Comparison of ENCODE assay signal across 8 cellular contexts in the genomic region with DNA sequence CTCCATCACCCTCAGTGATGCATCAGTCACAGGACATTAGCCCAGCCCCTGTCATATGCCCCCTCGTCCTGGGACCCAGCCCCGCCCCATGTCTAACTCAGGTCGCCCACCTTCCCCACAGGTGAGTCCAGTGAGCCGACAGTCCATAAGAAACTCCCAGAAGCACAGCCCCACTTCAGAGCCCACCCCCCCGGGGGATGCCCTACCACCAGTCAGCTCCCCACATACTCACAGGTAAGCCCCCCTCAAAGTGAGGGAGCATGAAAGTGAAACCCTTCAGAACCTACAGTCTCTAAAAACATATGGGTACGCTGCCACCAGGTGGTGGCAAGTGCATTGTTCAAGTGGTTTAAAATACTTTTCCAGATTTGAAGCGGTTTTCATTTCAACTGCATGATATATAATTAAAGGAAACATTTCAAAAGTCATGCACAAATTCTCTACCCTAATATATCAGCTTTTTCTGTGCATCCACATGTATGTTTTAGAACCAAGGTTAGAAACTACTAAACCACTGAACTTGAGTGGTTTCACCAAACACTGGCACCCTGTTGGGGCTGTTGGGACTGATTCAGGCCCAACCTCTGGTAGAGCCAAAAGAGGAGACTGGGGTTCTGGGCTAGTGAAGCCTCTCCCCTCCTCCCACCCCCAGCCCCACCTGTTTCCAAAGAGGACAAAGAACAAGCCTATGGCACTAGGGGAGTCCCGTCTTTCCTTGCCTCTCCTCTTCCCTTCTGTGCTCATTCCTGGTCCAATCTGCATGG. TPM values are rescaled to one million over a fixed set of nuclear protein-coding genes. Genes with fewer than 3 reads are reported as not detected.
A peak's percentile ranks its signal among the peaks of the same experiment; 100 is the strongest.
DNase-seq lines count a peak whose midpoint lies in the region; ATAC-seq, FAIRE-seq and TF ChIP-seq lines count a peak whose summit lies in the region.

No MANE protein-coding gene starts in this region.

- H3K9me2 ChIP-seq in GM23248 (ENCODE audit: insufficient read depth): no peaks in the 10 kb centered on the region

- no peaks in the 10 kb centered on the region for H3K4me1 Mint-ChIP-seq in astrocyte (ENCODE audit: low read depth, unreplicated experiment)

- H3K4me3 Mint-ChIP-seq in astrocyte (ENCODE audit: unreplicated experiment): no peak overlapping the region

- no peaks in the 10 kb centered on the region for H3F3A ChIP-seq in GM23248 (ENCODE audit: insufficient read depth)

- FAIRE-seq in astrocyte (lab: Jason Lieb, UNC): no peak
- peak; percentile 20 for FAIRE-seq in keratinocyte (lab: Jason Lieb, UNC)

- no peaks in the 10 kb centered on the region for H3K9me3 ChIP-seq in GM23248 (ENCODE audit: low read depth)
- H3K9me3 ChIP-seq in Peyer's patch: no peaks in the 10 kb centered on the region
- no peaks in the 10 kb centered on the region for H3K9me3 ChIP-seq in astrocyte (ENCODE audit: insufficient read depth, low read depth, low read length)
- no peaks in the 10 kb centered on the region for H3K9me3 ChIP-seq in keratinocyte (ENCODE audit: control insufficient read depth, low read depth, low read length)
- no peaks in the 10 kb centered on the region for H3K9me3 ChIP-seq in MG63

- H3K79me2 ChIP-seq in GM23248 (ENCODE audit: insufficient read depth) (no peaks in the 10 kb centered on the region), astrocyte (ENCODE audit: insufficient read depth, low read length) (no peaks in the 10 kb centered on the region), keratinocyte (ENCODE audit: control insufficient read depth, insufficient read depth, low read length) (no peaks in the 10 kb centered on the region)

- WGBS in GM23248 (ENCODE audit: low coverage in 1 of 2, low lambda C conversion rate in 2 of 2, missing lambda C conversion rate in 2 of 2), 2 experiments: 55 to 65% methylated on average over 7 to 8 of the region's 8 CpGs

- peaks cover 4% of the 10 kb centered on the region for H3K27me3 Mint-ChIP-seq in astrocyte (ENCODE audit: low read depth, unreplicated experiment)

- H3K4me2 ChIP-seq in GM23248 (ENCODE audit: unreplicated experiment): no peak overlapping the region
- peak overlapping the region; percentile 33 for H3K4me2 ChIP-seq in astrocyte (ENCODE audit: low read length)
- H3K4me2 ChIP-seq in keratinocyte (ENCODE audit: control insufficient read depth, extremely low read depth, insufficient read depth, low read depth, low read length): no peak overlapping the region

- no peak for ATAC-seq in HG03571 (IDR thresholded peaks at IDR 0.05; ENCODE audit: unreplicated experiment)

- TF ChIP-seq CTCF in C4-2B (conservative IDR thresholded peaks at IDR 0.05) (peak; percentile 76), Peyer's patch (IDR thresholded peaks at IDR 0.05) (peak; percentile 50 to 85 (median 80)), astrocyte (IDR thresholded peaks at IDR 0.05; ENCODE audit: insufficient read depth, low read depth, low read length) (peak; percentile 80), keratinocyte (optimal IDR thresholded peaks at IDR 0.05 in 1 of 3, IDR thresholded peaks at IDR 0.05 in 1 of 3, conservative IDR thresholded peaks at IDR 0.05 in 1 of 3; ENCODE audit: extremely low read depth in 1 of 3, insufficient read depth in 2 of 3, low read length in 3 of 3) (peak; percentile 2 to 62 (median 42))

- H2AFZ ChIP-seq in GM23248: no peak overlapping the region
- H2AFZ ChIP-seq in astrocyte (ENCODE audit: low read depth, low read length): no peak overlapping the region
- no peak overlapping the region for H2AFZ ChIP-seq in keratinocyte (ENCODE audit: control insufficient read depth, low read length)

- H3K9ac ChIP-seq in GM23248: no peak overlapping the region
- H3K9ac ChIP-seq in astrocyte (ENCODE audit: low read length): no peak overlapping the region
- H3K9ac ChIP-seq in keratinocyte (ENCODE audit: control insufficient read depth, extremely low read depth, insufficient read depth, low read length): no peak overlapping the region

- H3K4me1 ChIP-seq in GM23248 (ENCODE audit: insufficient read depth): peaks cover 13% of the 10 kb centered on the region
- peaks cover 3 to 86% (median 36%) of the 10 kb centered on the region in 4 donors for H3K4me1 ChIP-seq in Peyer's patch
- H3K4me1 ChIP-seq in astrocyte (ENCODE audit: insufficient read depth, low read length): peaks cover 18% of the 10 kb centered on the region
- H3K4me1 ChIP-seq in keratinocyte (ENCODE audit: control insufficient read depth, extremely low read depth, insufficient read depth, low read length): peaks cover 12% of the 10 kb centered on the region

- in situ Hi-C loops in GM23248 (cut with MboI): no loop called here

- H3K27me3 ChIP-seq in GM23248 (replicated peaks; ENCODE audit: insufficient read depth): no peaks in the 10 kb centered on the region
- H3K27me3 ChIP-seq in Peyer's patch: peaks cover 0 to 5% of the 10 kb centered on the region in 2 donors
- H3K27me3 ChIP-seq in astrocyte (ENCODE audit: insufficient read depth, low read length): peaks cover 5% of the 10 kb centered on the region
- no peaks in the 10 kb centered on the region for H3K27me3 ChIP-seq in keratinocyte (ENCODE audit: control insufficient read depth, extremely low read depth, insufficient read depth, low read length)
- H3K27me3 ChIP-seq in MG63: no peaks in the 10 kb centered on the region

- H3K4me3 ChIP-seq in GM23248: no peak overlapping the region
- H3K4me3 ChIP-seq in Peyer's patch: no peak overlapping the region
- no peak overlapping the region for H3K4me3 ChIP-seq in astrocyte (ENCODE audit: insufficient read depth, low read depth, low read length)
- no peak overlapping the region for H3K4me3 ChIP-seq in keratinocyte (ENCODE audit: control insufficient read depth in 2 of 3, extremely low read depth in 1 of 3, insufficient read depth in 2 of 3, low read depth in 1 of 3, low read length in 3 of 3)
- H3K4me3 ChIP-seq in MG63: no peak overlapping the region

- H3K9me1 ChIP-seq in keratinocyte (ENCODE audit: control insufficient read depth, extremely low read depth, insufficient read depth, low read length): no peaks in the 10 kb centered on the region

- H4K20me1 ChIP-seq in GM23248 (ENCODE audit: insufficient read depth) (no peaks in the 10 kb centered on the region), astrocyte (ENCODE audit: insufficient read depth, low read length) (peaks cover 53% of the 10 kb centered on the region), keratinocyte (ENCODE audit: control insufficient read depth, extremely low read depth, insufficient read depth, low read length) (peaks cover 2% of the 10 kb centered on the region)

- TF ChIP-seq POLR2A in Peyer's patch (IDR thresholded peaks at IDR 0.05): no peak

- H3K36me3 ChIP-seq in GM23248 (ENCODE audit: low read depth) (no peaks in the 10 kb centered on the region), Peyer's patch (peaks cover 0 to 31% (median 0%) of the 10 kb centered on the region in 3 donors), astrocyte (ENCODE audit: insufficient read depth, low read length) (no peaks in the 10 kb centered on the region), keratinocyte (ENCODE audit: control insufficient read depth in 2 of 2, extremely low read depth in 1 of 2, insufficient read depth in 2 of 2, low read length in 2 of 2) (peaks cover 30 to 34% of the 10 kb centered on the region in 2 experiments), MG63 (no peaks in the 10 kb centered on the region)

- DNase-seq in GM23248: peak; percentile 68
- DNase-seq in Peyer's patch: peak in 2 of 3 donors; percentile 59 to 84
- DNase-seq in astrocyte (ENCODE audit: low read depth): no peak
- DNase-seq in keratinocyte (ENCODE audit: low read depth, low spot score): no peak
- DNase-seq in stromal cell of bone marrow (ENCODE audit: low read depth): peak; percentile 38
- no peak for DNase-seq in MG63

- H3K27ac Mint-ChIP-seq in astrocyte (ENCODE audit: unreplicated experiment): peak overlapping the region; percentile 12

- no peaks in the 10 kb centered on the region for H3K9me3 Mint-ChIP-seq in astrocyte (ENCODE audit: unreplicated experiment)

- H3K36me3 Mint-ChIP-seq in astrocyte (ENCODE audit: low read depth, unreplicated experiment): peaks cover 7% of the 10 kb centered on the region

- no peak overlapping the region for H3K27ac ChIP-seq in C4-2B
- no peak overlapping the region for H3K27ac ChIP-seq in GM23248
- H3K27ac ChIP-seq in Peyer's patch: no peak overlapping the region
- no peak overlapping the region for H3K27ac ChIP-seq in astrocyte (ENCODE audit: low read depth, low read length)
- H3K27ac ChIP-seq in keratinocyte (ENCODE audit: control insufficient read depth, insufficient read depth, low read length): no peak overlapping the region

- dilution Hi-C loops in keratinocyte (cut with MboI; ENCODE audit: extremely low pct_ligation_motif_present, low sequenced_read_pairs): no loop called here

RNA-seq across cellular contexts. Expression of a gene that starts 17.3 kb away (rescaled TPM):
- total RNA-seq in GM23248 (2014; rRNA removed; shearing (Covaris generic)): 58.3 and 59.7 TPM in 2 replicates
- polyA plus RNA-seq in GM23248 (2016; fragmentation: Nextera tagmentation; extraction: Ambion mirVana) (46.4 and 48.2 TPM in 2 replicates), keratinocyte (81.4 to 297 TPM (median 114 TPM) in 3 replicates)
- total RNA-seq in Peyer's patch (100 to 1,000 TPM; 258 to 710 (median 672) TPM), astrocyte (103 and 129 TPM in 2 replicates)
- polyA plus RNA-seq in keratinocyte (2011; ENCODE audit: low read depth): 308 TPM
- polyA plus RNA-seq in keratinocyte (2011; cell fraction: cytosol; rRNA removed): 64.7 and 134 TPM in 2 replicates
- 499 and 646 TPM in 2 replicates for polyA plus RNA-seq in keratinocyte (2011; cell fraction: nucleus; rRNA removed)
- polyA plus RNA-seq in keratinocyte (2012; ENCODE audit: low replicate concordance): 119 and 230 TPM in 2 replicates
- 97.2 to 114 TPM (median 110 TPM) in 3 replicates for polyA minus RNA-seq in keratinocyte
- 140 TPM for polyA minus RNA-seq in keratinocyte (2011; cell fraction: cytosol; rRNA and poly(A)+ RNA removed)
- polyA minus RNA-seq in keratinocyte (2011; cell fraction: nucleus; rRNA and poly(A)+ RNA removed): 100 and 132 TPM in 2 replicates
- total RNA-seq in MG63 (2014; rRNA removed; shearing (Covaris generic); ENCODE audit: low replicate concordance): 10.7 and 23.4 TPM in 2 replicates

RNA-seq across cellular contexts. Expression of a gene that starts 24.0 kb away (rescaled TPM):
- 185 and 216 TPM in 2 replicates for total RNA-seq in GM23248 (2014; rRNA removed; shearing (Covaris generic))
- 313 and 318 TPM in 2 replicates for polyA plus RNA-seq in GM23248 (2016; fragmentation: Nextera tagmentation; extraction: Ambion mirVana)
- total RNA-seq in Peyer's patch: 100 to 1,000 TPM; 140 to 175 (median 149) TPM
- 150 and 155 TPM in 2 replicates for total RNA-seq in astrocyte
- polyA plus RNA-seq in keratinocyte: 162 to 200 TPM (median 170 TPM) in 3 replicates
- polyA plus RNA-seq in keratinocyte (2011; ENCODE audit: low read depth): 214 TPM
- 138 and 195 TPM in 2 replicates for polyA plus RNA-seq in keratinocyte (2011; cell fraction: cytosol; rRNA removed)
- 132 and 133 TPM in 2 replicates for polyA plus RNA-seq in keratinocyte (2011; cell fraction: nucleus; rRNA removed)
- polyA plus RNA-seq in keratinocyte (2012; ENCODE audit: low replicate concordance): 207 and 214 TPM in 2 replicates
- polyA minus RNA-seq in keratinocyte: 82.7 to 124 TPM (median 97.7 TPM) in 3 replicates
- 164 TPM for polyA minus RNA-seq in keratinocyte (2011; cell fraction: cytosol; rRNA and poly(A)+ RNA removed)
- 31.6 and 36.6 TPM in 2 replicates for polyA minus RNA-seq in keratinocyte (2011; cell fraction: nucleus; rRNA and poly(A)+ RNA removed)
- 200 and 209 TPM in 2 replicates for total RNA-seq in MG63 (2014; rRNA removed; shearing (Covaris generic); ENCODE audit: low replicate concordance)

RNA-seq across cellular contexts. Expression of a gene that starts 27.7 kb away (rescaled TPM):
- 27.0 and 37.3 TPM in 2 replicates for total RNA-seq in GM23248 (2014; rRNA removed; shearing (Covaris generic))
- polyA plus RNA-seq in GM23248 (2016; fragmentation: Nextera tagmentation; extraction: Ambion mirVana) (47.9 and 50.1 TPM in 2 replicates), keratinocyte (19.5 to 32.8 TPM (median 29.8 TPM) in 3 replicates)
- total RNA-seq in Peyer's patch (10 to 100 TPM; 10.7 to 58.9 (median 44.5) TPM), astrocyte (16.1 and 18.4 TPM in 2 replicates)
- 7.4 TPM for polyA plus RNA-seq in keratinocyte (2011; ENCODE audit: low read depth)
- 17.3 and 20.2 TPM in 2 replicates for polyA plus RNA-seq in keratinocyte (2011; cell fraction: cytosol; rRNA removed)
- polyA plus RNA-seq in keratinocyte (2011; cell fraction: nucleus; rRNA removed): 53.4 and 59.4 TPM in 2 replicates
- polyA plus RNA-seq in keratinocyte (2012; ENCODE audit: low replicate concordance): 14.1 and 55.6 TPM in 2 replicates
- polyA minus RNA-seq in keratinocyte: 5.0 to 15.5 TPM (median 11.2 TPM) in 3 replicates
- polyA minus RNA-seq in keratinocyte (2011; cell fraction: cytosol; rRNA and poly(A)+ RNA removed): 13.4 TPM
- polyA minus RNA-seq in keratinocyte (2011; cell fraction: nucleus; rRNA and poly(A)+ RNA removed): 11.3 and 12.3 TPM in 2 replicates
- 32.4 and 98.7 TPM in 2 replicates for total RNA-seq in MG63 (2014; rRNA removed; shearing (Covaris generic); ENCODE audit: low replicate concordance)

RNA-seq across cellular contexts. Expression of a gene that starts 28.3 kb away (rescaled TPM):
- total RNA-seq in GM23248 (2014; rRNA removed; shearing (Covaris generic)): 31.6 and 38.5 TPM in 2 replicates
- polyA plus RNA-seq in GM23248 (2016; fragmentation: Nextera tagmentation; extraction: Ambion mirVana) (31.7 and 35.0 TPM in 2 replicates), keratinocyte (8.1 to 13.1 TPM (median 8.2 TPM) in 3 replicates)
- total RNA-seq in Peyer's patch (10 to 100 TPM; 14.9 to 56.2 (median 47.0) TPM), astrocyte (44.1 and 48.9 TPM in 2 replicates)
- 15.0 TPM for polyA plus RNA-seq in keratinocyte (2011; ENCODE audit: low read depth)
- 5.6 and 15.1 TPM in 2 replicates for polyA plus RNA-seq in keratinocyte (2011; cell fraction: cytosol; rRNA removed)
- 12.8 and 17.6 TPM in 2 replicates for polyA plus RNA-seq in keratinocyte (2011; cell fraction: nucleus; rRNA removed)
- 14.6 and 24.8 TPM in 2 replicates for polyA plus RNA-seq in keratinocyte (2012; ENCODE audit: low replicate concordance)
- polyA minus RNA-seq in keratinocyte: 8.6 to 13.3 TPM (median 10.6 TPM) in 3 replicates
- 24.6 TPM for polyA minus RNA-seq in keratinocyte (2011; cell fraction: cytosol; rRNA and poly(A)+ RNA removed)
- 16.9 and 23.3 TPM in 2 replicates for polyA minus RNA-seq in keratinocyte (2011; cell fraction: nucleus; rRNA and poly(A)+ RNA removed)
- total RNA-seq in MG63 (2014; rRNA removed; shearing (Covaris generic); ENCODE audit: low replicate concordance): 14.8 and 34.6 TPM in 2 replicates

RNA-seq across cellular contexts. Expression of a gene that starts 54.0 kb away (rescaled TPM):
- 38.3 and 45.0 TPM in 2 replicates for total RNA-seq in GM23248 (2014; rRNA removed; shearing (Covaris generic))
- polyA plus RNA-seq in GM23248 (2016; fragmentation: Nextera tagmentation; extraction: Ambion mirVana) (27.0 and 27.4 TPM in 2 replicates), keratinocyte (24.4 to 48.0 TPM (median 24.6 TPM) in 3 replicates)
- total RNA-seq in Peyer's patch (10 to 100 TPM; 47.6 to 81.7 (median 52.9) TPM), astrocyte (51.9 and 60.0 TPM in 2 replicates)
- 8.2 TPM for polyA plus RNA-seq in keratinocyte (2011; ENCODE audit: low read depth)
- polyA plus RNA-seq in keratinocyte (2011; cell fraction: cytosol; rRNA removed): 18.2 and 41.8 TPM in 2 replicates
- polyA plus RNA-seq in keratinocyte (2011; cell fraction: nucleus; rRNA removed): 116 and 155 TPM in 2 replicates
- polyA plus RNA-seq in keratinocyte (2012; ENCODE audit: low replicate concordance): 27.6 and 43.5 TPM in 2 replicates
- 21.9 to 31.3 TPM (median 24.9 TPM) in 3 replicates for polyA minus RNA-seq in keratinocyte
- polyA minus RNA-seq in keratinocyte (2011; cell fraction: cytosol; rRNA and poly(A)+ RNA removed): 37.8 TPM
- polyA minus RNA-seq in keratinocyte (2011; cell fraction: nucleus; rRNA and poly(A)+ RNA removed): 34.8 and 49.2 TPM in 2 replicates
- total RNA-seq in MG63 (2014; rRNA removed; shearing (Covaris generic); ENCODE audit: low replicate concordance): 46.1 and 80.1 TPM in 2 replicates

Comparison
In these comparisons a context has a peak if more than half of its experiments do, and no peak if none do; other contexts are left out.
1. DNase-seq: peak in GM23248 (single experiment), Peyer's patch (2 of 3) and stromal cell of bone marrow (single experiment); none in astrocyte (single experiment), keratinocyte (single experiment) and MG63 (single experiment).
2. Peak in every context shown above with its lines, with median percentiles within 50 percentile points of each other: CTCF ChIP-seq.